ENCODE assay signal across 1 cellular context in the genomic region with DNA sequence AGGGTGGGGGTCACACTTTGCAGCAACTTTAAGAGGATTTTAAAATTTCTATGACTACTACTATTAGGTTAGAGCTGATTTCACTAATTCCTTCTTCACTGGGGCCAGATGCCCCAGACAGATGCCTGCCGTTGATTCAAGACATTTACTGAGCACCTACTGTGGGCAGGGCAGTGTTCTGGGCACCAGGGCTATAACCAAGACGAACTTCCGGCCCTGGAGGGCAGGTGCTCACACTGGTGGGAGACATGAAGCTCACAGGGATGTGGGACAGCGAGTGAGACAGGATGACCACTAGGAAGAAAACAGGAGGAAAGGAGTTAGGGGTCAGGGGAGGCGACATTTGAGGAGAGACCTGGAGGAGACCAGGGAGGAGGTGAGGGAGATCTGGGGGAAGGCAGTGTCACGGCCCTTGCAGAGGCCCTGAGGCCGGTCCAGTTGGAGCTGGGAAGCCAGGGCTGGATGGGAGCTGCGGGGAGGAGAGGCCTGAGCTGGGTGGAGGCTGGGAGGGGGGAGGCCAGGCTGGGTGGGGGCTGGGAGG.
TF ChIP-seq lines count a peak whose summit lies in the region.

No MANE protein-coding gene starts in this region.

TF ChIP-seq in K562, 482 proteins besides CTCF, POLR2A, EP300 and RAD21 (continued from another document and continues in another):
- TF ChIP-seq, protein P1, sequence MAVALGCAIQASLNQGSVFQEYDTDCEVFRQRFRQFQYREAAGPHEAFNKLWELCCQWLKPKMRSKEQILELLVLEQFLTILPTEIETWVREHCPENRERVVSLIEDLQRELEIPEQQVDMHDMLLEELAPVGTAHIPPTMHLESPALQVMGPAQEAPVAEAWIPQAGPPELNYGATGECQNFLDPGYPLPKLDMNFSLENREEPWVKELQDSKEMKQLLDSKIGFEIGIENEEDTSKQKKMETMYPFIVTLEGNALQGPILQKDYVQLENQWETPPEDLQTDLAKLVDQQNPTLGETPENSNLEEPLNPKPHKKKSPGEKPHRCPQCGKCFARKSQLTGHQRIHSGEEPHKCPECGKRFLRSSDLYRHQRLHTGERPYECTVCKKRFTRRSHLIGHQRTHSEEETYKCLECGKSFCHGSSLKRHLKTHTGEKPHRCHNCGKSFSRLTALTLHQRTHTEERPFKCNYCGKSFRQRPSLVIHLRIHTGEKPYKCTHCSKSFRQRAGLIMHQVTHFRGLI (CRISPR knock-in tag; IDR thresholded peaks at IDR 0.05), result no peak
- TF ChIP-seq, protein P2, sequence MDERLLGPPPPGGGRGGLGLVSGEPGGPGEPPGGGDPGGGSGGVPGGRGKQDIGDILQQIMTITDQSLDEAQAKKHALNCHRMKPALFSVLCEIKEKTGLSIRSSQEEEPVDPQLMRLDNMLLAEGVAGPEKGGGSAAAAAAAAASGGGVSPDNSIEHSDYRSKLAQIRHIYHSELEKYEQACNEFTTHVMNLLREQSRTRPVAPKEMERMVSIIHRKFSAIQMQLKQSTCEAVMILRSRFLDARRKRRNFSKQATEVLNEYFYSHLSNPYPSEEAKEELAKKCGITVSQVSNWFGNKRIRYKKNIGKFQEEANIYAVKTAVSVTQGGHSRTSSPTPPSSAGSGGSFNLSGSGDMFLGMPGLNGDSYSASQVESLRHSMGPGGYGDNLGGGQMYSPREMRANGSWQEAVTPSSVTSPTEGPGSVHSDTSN (CRISPR knock-in tag; IDR thresholded peaks at IDR 0.05; ENCODE audit: low read depth), result no peak
- TF ChIP-seq, protein P2 (tag; conservative IDR thresholded peaks at IDR 0.05; ENCODE audit: low read depth), result no peak
- TF ChIP-seq ZNF3 (CRISPR knock-in tag; IDR thresholded peaks at IDR 0.05) (no peak), MTF1 (CRISPR knock-in tag; IDR thresholded peaks at IDR 0.05; ENCODE audit: borderline replicate concordance) (no peak), KDM2B (CRISPR knock-in tag; IDR thresholded peaks at IDR 0.05) (no peak), ZNF507 (tag; conservative IDR thresholded peaks at IDR 0.05) (no peak), MEF2A (IDR thresholded peaks at IDR 0.05; ENCODE audit: control insufficient read depth, low read depth, low read length) (no peak), JUNB (CRISPR knock-in tag; conservative IDR thresholded peaks at IDR 0.05) (no peak), XRCC4 (IDR thresholded peaks at IDR 0.05; ENCODE audit: extremely low read depth, insufficient read depth, insufficient read length) (no peak), ZNF561 (CRISPR knock-in tag; conservative IDR thresholded peaks at IDR 0.05) (no peak), POLR2G (IDR thresholded peaks at IDR 0.05; ENCODE audit: low read depth, low read length) (0 out of 2 replicates have a peak, but pooled peaks have one; percentile 26), LARP7 (IDR thresholded peaks at IDR 0.05) (no peak), SIX5 (IDR thresholded peaks at IDR 0.05; ENCODE audit: borderline replicate concordance in 1 of 2, insufficient read depth in 1 of 2, low read depth in 1 of 2, low read length in 2 of 2) (no peak), HNRNPUL1 (IDR thresholded peaks at IDR 0.05; ENCODE audit: low read length) (no peak), RBM39 (optimal IDR thresholded peaks at IDR 0.05; ENCODE audit: low read depth, low read length) (no peak), CBX1 (IDR thresholded peaks at IDR 0.05; ENCODE audit: low read depth) (0 out of 2 replicates have a peak, but pooled peaks have one; percentile 2), ZNF23 (CRISPR knock-in tag; IDR thresholded peaks at IDR 0.05) (no peak), E2F3 (CRISPR knock-in tag; IDR thresholded peaks at IDR 0.05) (no peak), ZNF445 (CRISPR knock-in tag; IDR thresholded peaks at IDR 0.05; ENCODE audit: low read depth) (no peak), ZNF384 (IDR thresholded peaks at IDR 0.05; ENCODE audit: low read depth, low read length) (no peak), DIDO1 (tag; IDR thresholded peaks at IDR 0.05; ENCODE audit: low read depth) (no peak), NR2C1 (IDR thresholded peaks at IDR 0.05) (no peak), NR2C1 (tag; IDR thresholded peaks at IDR 0.05) (no peak), POLR2B (IDR thresholded peaks at IDR 0.05; ENCODE audit: low read depth, partially characterized antibody) (no peak), ZNF24 (IDR thresholded peaks at IDR 0.05) (no peak), CTBP1 (IDR thresholded peaks at IDR 0.05; ENCODE audit: borderline replicate concordance) (peak; percentile 10; the same call in 1 of the 2 replicates), SOX6 (IDR thresholded peaks at IDR 0.05) (no peak), TAF7 (tag; IDR thresholded peaks at IDR 0.05) (no peak)
- TF ChIP-seq, protein P3, sequence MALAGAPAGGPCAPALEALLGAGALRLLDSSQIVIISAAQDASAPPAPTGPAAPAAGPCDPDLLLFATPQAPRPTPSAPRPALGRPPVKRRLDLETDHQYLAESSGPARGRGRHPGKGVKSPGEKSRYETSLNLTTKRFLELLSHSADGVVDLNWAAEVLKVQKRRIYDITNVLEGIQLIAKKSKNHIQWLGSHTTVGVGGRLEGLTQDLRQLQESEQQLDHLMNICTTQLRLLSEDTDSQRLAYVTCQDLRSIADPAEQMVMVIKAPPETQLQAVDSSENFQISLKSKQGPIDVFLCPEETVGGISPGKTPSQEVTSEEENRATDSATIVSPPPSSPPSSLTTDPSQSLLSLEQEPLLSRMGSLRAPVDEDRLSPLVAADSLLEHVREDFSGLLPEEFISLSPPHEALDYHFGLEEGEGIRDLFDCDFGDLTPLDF (CRISPR knock-in tag; IDR thresholded peaks at IDR 0.05), result 0 out of 2 replicates have a peak, but pooled peaks have one; percentile 7
- TF ChIP-seq, protein P4, sequence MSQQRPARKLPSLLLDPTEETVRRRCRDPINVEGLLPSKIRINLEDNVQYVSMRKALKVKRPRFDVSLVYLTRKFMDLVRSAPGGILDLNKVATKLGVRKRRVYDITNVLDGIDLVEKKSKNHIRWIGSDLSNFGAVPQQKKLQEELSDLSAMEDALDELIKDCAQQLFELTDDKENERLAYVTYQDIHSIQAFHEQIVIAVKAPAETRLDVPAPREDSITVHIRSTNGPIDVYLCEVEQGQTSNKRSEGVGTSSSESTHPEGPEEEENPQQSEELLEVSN (IDR thresholded peaks at IDR 0.05; ENCODE audit: borderline replicate concordance in 1 of 2, extremely low read depth in 1 of 2, insufficient read depth in 1 of 2, insufficient read length in 1 of 2, low read depth in 1 of 2, low read length in 1 of 2, poor library complexity in 1 of 2, severe bottlenecking in 1 of 2), result peak in 1 of 2 experiments; percentile 23
- TF ChIP-seq, protein P5, sequence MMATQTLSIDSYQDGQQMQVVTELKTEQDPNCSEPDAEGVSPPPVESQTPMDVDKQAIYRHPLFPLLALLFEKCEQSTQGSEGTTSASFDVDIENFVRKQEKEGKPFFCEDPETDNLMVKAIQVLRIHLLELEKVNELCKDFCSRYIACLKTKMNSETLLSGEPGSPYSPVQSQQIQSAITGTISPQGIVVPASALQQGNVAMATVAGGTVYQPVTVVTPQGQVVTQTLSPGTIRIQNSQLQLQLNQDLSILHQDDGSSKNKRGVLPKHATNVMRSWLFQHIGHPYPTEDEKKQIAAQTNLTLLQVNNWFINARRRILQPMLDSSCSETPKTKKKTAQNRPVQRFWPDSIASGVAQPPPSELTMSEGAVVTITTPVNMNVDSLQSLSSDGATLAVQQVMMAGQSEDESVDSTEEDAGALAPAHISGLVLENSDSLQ (IDR thresholded peaks at IDR 0.05), result no peak
- TF ChIP-seq, protein P6, sequence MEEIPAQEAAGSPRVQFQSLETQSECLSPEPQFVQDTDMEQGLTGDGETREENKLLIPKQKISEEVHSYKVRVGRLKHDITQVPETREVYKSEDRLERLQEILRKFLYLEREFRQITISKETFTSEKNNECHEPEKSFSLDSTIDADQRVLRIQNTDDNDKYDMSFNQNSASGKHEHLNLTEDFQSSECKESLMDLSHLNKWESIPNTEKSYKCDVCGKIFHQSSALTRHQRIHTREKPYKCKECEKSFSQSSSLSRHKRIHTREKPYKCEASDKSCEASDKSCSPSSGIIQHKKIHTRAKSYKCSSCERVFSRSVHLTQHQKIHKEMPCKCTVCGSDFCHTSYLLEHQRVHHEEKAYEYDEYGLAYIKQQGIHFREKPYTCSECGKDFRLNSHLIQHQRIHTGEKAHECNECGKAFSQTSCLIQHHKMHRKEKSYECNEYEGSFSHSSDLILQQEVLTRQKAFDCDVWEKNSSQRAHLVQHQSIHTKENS (CRISPR knock-in tag; IDR thresholded peaks at IDR 0.05), result no peak
- TF ChIP-seq, protein P7, sequence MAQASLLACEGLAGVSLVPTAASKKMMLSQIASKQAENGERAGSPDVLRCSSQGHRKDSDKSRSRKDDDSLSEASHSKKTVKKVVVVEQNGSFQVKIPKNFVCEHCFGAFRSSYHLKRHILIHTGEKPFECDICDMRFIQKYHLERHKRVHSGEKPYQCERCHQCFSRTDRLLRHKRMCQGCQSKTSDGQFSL (CRISPR knock-in tag; IDR thresholded peaks at IDR 0.05), result no peak
- TF ChIP-seq, protein P7 (tag; IDR thresholded peaks at IDR 0.05), result no peak
- TF ChIP-seq, protein P8, sequence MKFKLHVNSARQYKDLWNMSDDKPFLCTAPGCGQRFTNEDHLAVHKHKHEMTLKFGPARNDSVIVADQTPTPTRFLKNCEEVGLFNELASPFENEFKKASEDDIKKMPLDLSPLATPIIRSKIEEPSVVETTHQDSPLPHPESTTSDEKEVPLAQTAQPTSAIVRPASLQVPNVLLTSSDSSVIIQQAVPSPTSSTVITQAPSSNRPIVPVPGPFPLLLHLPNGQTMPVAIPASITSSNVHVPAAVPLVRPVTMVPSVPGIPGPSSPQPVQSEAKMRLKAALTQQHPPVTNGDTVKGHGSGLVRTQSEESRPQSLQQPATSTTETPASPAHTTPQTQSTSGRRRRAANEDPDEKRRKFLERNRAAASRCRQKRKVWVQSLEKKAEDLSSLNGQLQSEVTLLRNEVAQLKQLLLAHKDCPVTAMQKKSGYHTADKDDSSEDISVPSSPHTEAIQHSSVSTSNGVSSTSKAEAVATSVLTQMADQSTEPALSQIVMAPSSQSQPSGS (CRISPR knock-in tag; IDR thresholded peaks at IDR 0.05), result no peak
- TF ChIP-seq, protein P9, sequence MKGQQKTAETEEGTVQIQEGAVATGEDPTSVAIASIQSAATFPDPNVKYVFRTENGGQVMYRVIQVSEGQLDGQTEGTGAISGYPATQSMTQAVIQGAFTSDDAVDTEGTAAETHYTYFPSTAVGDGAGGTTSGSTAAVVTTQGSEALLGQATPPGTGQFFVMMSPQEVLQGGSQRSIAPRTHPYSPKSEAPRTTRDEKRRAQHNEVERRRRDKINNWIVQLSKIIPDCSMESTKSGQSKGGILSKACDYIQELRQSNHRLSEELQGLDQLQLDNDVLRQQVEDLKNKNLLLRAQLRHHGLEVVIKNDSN (CRISPR knock-in tag; IDR thresholded peaks at IDR 0.05), result no peak
- TF ChIP-seq, protein P10, sequence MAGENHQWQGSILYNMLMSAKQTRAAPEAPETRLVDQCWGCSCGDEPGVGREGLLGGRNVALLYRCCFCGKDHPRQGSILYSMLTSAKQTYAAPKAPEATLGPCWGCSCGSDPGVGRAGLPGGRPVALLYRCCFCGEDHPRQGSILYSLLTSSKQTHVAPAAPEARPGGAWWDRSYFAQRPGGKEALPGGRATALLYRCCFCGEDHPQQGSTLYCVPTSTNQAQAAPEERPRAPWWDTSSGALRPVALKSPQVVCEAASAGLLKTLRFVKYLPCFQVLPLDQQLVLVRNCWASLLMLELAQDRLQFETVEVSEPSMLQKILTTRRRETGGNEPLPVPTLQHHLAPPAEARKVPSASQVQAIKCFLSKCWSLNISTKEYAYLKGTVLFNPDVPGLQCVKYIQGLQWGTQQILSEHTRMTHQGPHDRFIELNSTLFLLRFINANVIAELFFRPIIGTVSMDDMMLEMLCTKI (IDR thresholded peaks at IDR 0.05; ENCODE audit: partially characterized antibody), result no peak
- TF ChIP-seq, protein P11, sequence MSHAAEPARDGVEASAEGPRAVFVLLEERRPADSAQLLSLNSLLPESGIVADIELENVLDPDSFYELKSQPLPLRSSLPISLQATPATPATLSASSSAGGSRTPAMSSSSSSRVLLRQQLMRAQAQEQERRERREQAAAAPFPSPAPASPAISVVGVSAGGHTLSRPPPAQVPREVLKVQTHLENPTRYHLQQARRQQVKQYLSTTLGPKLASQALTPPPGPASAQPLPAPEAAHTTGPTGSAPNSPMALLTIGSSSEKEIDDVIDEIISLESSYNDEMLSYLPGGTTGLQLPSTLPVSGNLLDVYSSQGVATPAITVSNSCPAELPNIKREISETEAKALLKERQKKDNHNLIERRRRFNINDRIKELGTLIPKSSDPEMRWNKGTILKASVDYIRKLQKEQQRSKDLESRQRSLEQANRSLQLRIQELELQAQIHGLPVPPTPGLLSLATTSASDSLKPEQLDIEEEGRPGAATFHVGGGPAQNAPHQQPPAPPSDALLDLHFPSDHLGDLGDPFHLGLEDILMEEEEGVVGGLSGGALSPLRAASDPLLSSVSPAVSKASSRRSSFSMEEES (CRISPR knock-in tag; IDR thresholded peaks at IDR 0.05), result no peak
- TF ChIP-seq, protein P12, sequence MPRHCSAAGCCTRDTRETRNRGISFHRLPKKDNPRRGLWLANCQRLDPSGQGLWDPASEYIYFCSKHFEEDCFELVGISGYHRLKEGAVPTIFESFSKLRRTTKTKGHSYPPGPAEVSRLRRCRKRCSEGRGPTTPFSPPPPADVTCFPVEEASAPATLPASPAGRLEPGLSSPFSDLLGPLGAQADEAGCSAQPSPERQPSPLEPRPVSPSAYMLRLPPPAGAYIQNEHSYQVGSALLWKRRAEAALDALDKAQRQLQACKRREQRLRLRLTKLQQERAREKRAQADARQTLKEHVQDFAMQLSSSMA (CRISPR knock-in tag; IDR thresholded peaks at IDR 0.05), result no peak
- TF ChIP-seq, protein P13, sequence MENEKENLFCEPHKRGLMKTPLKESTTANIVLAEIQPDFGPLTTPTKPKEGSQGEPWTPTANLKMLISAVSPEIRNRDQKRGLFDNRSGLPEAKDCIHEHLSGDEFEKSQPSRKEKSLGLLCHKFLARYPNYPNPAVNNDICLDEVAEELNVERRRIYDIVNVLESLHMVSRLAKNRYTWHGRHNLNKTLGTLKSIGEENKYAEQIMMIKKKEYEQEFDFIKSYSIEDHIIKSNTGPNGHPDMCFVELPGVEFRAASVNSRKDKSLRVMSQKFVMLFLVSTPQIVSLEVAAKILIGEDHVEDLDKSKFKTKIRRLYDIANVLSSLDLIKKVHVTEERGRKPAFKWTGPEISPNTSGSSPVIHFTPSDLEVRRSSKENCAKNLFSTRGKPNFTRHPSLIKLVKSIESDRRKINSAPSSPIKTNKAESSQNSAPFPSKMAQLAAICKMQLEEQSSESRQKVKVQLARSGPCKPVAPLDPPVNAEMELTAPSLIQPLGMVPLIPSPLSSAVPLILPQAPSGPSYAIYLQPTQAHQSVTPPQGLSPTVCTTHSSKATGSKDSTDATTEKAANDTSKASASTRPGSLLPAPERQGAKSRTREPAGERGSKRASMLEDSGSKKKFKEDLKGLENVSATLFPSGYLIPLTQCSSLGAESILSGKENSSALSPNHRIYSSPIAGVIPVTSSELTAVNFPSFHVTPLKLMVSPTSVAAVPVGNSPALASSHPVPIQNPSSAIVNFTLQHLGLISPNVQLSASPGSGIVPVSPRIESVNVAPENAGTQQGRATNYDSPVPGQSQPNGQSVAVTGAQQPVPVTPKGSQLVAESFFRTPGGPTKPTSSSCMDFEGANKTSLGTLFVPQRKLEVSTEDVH (IDR thresholded peaks at IDR 0.05; ENCODE audit: low read depth, partially characterized antibody), result no peak
